ENCODE assay signal across 8 cellular contexts in the genomic region with DNA sequence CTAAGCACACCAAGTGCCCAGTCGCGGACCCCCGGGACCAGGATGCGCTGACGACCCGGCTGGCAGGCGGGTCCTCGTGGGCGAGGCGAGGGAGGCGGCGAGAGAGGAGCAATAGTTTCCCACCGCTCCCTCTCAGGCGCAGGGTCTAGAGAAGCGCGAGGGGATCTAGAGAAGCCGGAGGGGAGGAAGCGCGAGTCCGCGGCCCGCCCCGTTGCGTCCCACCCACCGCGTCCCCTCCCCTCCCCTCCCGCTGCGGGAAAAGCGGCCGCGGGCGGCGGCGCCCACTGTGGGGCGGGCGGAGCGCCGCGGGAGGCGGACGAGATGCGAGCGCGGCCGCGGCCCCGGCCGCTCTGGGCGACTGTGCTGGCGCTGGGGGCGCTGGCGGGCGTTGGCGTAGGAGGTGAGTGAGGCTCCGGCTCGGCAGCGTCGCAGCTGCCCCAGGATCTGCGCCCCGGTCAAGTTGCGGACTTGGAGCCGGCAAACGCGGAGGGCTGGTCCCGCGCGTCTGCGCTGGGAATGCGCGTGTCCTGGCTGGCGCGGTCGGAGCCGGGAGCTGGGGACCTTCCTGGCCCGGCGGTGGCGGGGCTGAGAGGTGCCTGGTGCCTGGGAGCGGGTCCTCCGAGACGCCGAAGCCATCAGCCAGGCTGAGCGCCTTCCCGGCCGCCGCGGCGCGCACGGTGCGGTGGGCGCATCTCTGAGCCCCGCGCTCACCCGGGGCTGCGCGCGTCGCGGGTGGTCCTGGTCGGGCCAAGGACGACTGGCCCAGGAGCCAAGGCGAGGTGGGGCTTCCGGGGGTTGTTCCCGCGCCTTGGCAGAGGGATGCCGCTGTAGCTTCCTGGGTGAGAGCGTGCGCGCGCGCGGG. TPM values are rescaled to one million over a fixed set of nuclear protein-coding genes. Genes with fewer than 3 reads are reported as not detected.
A peak's percentile ranks its signal among the peaks of the same experiment; 100 is the strongest.
DNase-seq lines count a peak whose midpoint lies in the region; ATAC-seq and TF ChIP-seq lines count a peak whose summit lies in the region.

A gene (plus strand): TSS at position 287 of the 862 bp plus-strand sequence. CDS start 35 bp downstream, at position 322.

- H3K27ac Mint-ChIP-seq in activated naive CD8-positive, alpha-beta T cell treated with anti-CD3 and anti-CD28 coated beads, Interleukin-2, amount 50 U/mL, for 24 hours: no peak within 1 kb of the TSS

- no peak; the same call in 1 of the 2 replicates for TF ChIP-seq CTCF in KMS-11 (conservative IDR thresholded peaks at IDR 0.05; ENCODE audit: low read depth, low read length)
- TF ChIP-seq CTCF in right atrium auricular region (IDR thresholded peaks at IDR 0.05): peak; percentile 34 to 63

- peak; percentile 80 for ATAC-seq in GM21576 (IDR thresholded peaks at IDR 0.05; ENCODE audit: unreplicated experiment)
- peak; percentile 91 for ATAC-seq in activated naive CD8-positive, alpha-beta T cell treated with anti-CD3 and anti-CD28 coated beads, Interleukin-2, amount 50 U/mL, for 24 hours
- peak; percentile 93 for ATAC-seq in aorta (ENCODE audit: low FRiP score)

- no peak within 1 kb of the TSS for H3K27ac ChIP-seq in KMS-11
- H3K27ac ChIP-seq in right atrium auricular region: peak within 1 kb of the TSS; percentile 73 to 75
- peak within 1 kb of the TSS; percentile 95 for H3K27ac ChIP-seq in rectal smooth muscle tissue (ENCODE audit: low read depth, low read length)
- peak within 1 kb of the TSS; percentile 59 to 96 for H3K27ac ChIP-seq in aorta (ENCODE audit: low read depth in 1 of 2, low read length in 2 of 2)

- H3K36me3 ChIP-seq in KMS-11 (ENCODE audit: insufficient read depth): no peaks in the 10 kb centered on the region
- no peaks in the 10 kb centered on the region for H3K36me3 ChIP-seq in right atrium auricular region
- no peaks in the 10 kb centered on the region for H3K36me3 ChIP-seq in rectal smooth muscle tissue (ENCODE audit: control insufficient read depth, insufficient read depth, low read length)
- H3K36me3 ChIP-seq in aorta (ENCODE audit: control insufficient read depth in 1 of 2, insufficient read depth in 2 of 2, low read length in 1 of 2): no peaks in the 10 kb centered on the region

- H3K36me3 Mint-ChIP-seq in activated naive CD8-positive, alpha-beta T cell treated with anti-CD3 and anti-CD28 coated beads, Interleukin-2, amount 50 U/mL, for 24 hours (ENCODE audit: low read depth): no peaks in the 10 kb centered on the region

- no peaks in the 10 kb centered on the region for H3K79me2 ChIP-seq in KMS-11 (ENCODE audit: insufficient read depth, low read depth)

- peak within 1 kb of the TSS; percentile 74 for H2AFZ ChIP-seq in KMS-11 (ENCODE audit: low read depth)

- H3K9me3 ChIP-seq in right atrium auricular region (no peaks in the 10 kb centered on the region), aorta (ENCODE audit: control insufficient read depth, low read length) (no peaks in the 10 kb centered on the region)

- H3K4me2 ChIP-seq in KMS-11: peak within 1 kb of the TSS; percentile 69

- H3K4me3 ChIP-seq in KMS-11 (IDR thresholded peaks at IDR 0.05; ENCODE audit: insufficient read depth, low read depth, low read length) (no peak within 1 kb of the TSS), right atrium auricular region (peak within 1 kb of the TSS; percentile 58 to 76), rectal smooth muscle tissue (ENCODE audit: low read length) (peak within 1 kb of the TSS; percentile 88), aorta (ENCODE audit: low read length in 2 of 2) (peak within 1 kb of the TSS; percentile 83 to 94)

- no peak within 1 kb of the TSS for H3K9ac ChIP-seq in KMS-11
- peak within 1 kb of the TSS; percentile 62 for H3K9ac ChIP-seq in rectal smooth muscle tissue (ENCODE audit: low read length)

- H3K4me1 ChIP-seq in KMS-11 (ENCODE audit: low read depth, poor library complexity, severe bottlenecking) (peaks cover 5% of the 10 kb centered on the region), right atrium auricular region (peaks cover 0 to 25% of the 10 kb centered on the region in 2 donors), rectal smooth muscle tissue (ENCODE audit: control insufficient read depth, insufficient read depth, low read length) (peaks cover 10% of the 10 kb centered on the region), aorta (ENCODE audit: control insufficient read depth in 1 of 2, insufficient read depth in 2 of 2, low read length in 2 of 2) (peaks cover 4 to 8% of the 10 kb centered on the region in 2 donors)

- peak; percentile 89 for DNase-seq in DMS53 (lab: John Stamatoyannopoulos, UW)
- DNase-seq in SW480 (ENCODE audit: low spot score): peak; percentile 58
- DNase-seq in activated naive CD8-positive, alpha-beta T cell treated with anti-CD3 and anti-CD28 coated beads, Interleukin-2, amount 50 U/mL, for 24 hours: peak; percentile 68
- DNase-seq in right atrium auricular region (ENCODE audit: low spot score): peak; percentile 70
- peak; percentile 86 to 96 for DNase-seq in aorta

- intact Hi-C loops in aorta (cut with DNase I): loop anchor here in 1 of 2 donors (5.0 kb wide), 2 partner anchors 39 to 64 kb away; no protein-coding TSS in a partner anchor

- 0% methylated on average over 57 to 112 of the region's 112 CpGs for WGBS in aorta, 2 donors

- H3K4me3 Mint-ChIP-seq in activated naive CD8-positive, alpha-beta T cell treated with anti-CD3 and anti-CD28 coated beads, Interleukin-2, amount 50 U/mL, for 24 hours: peak within 1 kb of the TSS; percentile 78

- no peaks in the 10 kb centered on the region for H4K20me1 ChIP-seq in KMS-11 (ENCODE audit: insufficient read depth)

- peaks cover 3% of the 10 kb centered on the region; the same call in 1 of the 2 replicates for H3K27me3 ChIP-seq in KMS-11 (ENCODE audit: insufficient read depth, low read depth)
- no peaks in the 10 kb centered on the region for H3K27me3 ChIP-seq in right atrium auricular region
- H3K27me3 ChIP-seq in rectal smooth muscle tissue (ENCODE audit: control insufficient read depth, insufficient read depth, low read length): no peaks in the 10 kb centered on the region
- no peaks in the 10 kb centered on the region for H3K27me3 ChIP-seq in aorta (ENCODE audit: control insufficient read depth in 1 of 2, insufficient read depth in 2 of 2, low read length in 1 of 2)

- no peaks in the 10 kb centered on the region for H3K9me3 Mint-ChIP-seq in activated naive CD8-positive, alpha-beta T cell treated with anti-CD3 and anti-CD28 coated beads, Interleukin-2, amount 50 U/mL, for 24 hours

- peaks cover 50% of the 10 kb centered on the region for H3K27me3 Mint-ChIP-seq in activated naive CD8-positive, alpha-beta T cell treated with anti-CD3 and anti-CD28 coated beads, Interleukin-2, amount 50 U/mL, for 24 hours

- H3K4me1 Mint-ChIP-seq in activated naive CD8-positive, alpha-beta T cell treated with anti-CD3 and anti-CD28 coated beads, Interleukin-2, amount 50 U/mL, for 24 hours: peaks cover 9% of the 10 kb centered on the region

RNA-seq across cellular contexts. Expression of the gene that starts here (rescaled TPM):
- total RNA-seq in right atrium auricular region (10 to 100 TPM in 1 of 2 donors, 1 to 10 TPM in 1; 3.0 to 13.6 TPM), aorta (100 to 1,000 TPM in 1 of 2 donors, 10 to 100 TPM in 1; 79.5 to 210 TPM)
- 10 to 100 TPM; 14.4 to 21.2 TPM for polyA plus RNA-seq in aorta

Comparison
In these comparisons a context has a peak if more than half of its experiments do, and no peak if none do; other contexts are left out.
1. RNA of the gene that starts here (total RNA-seq): 79.5 to 210 TPM in aorta; 3.0 to 13.6 TPM in right atrium auricular region; every median in the first group is over 4 times any median in the second.
2. Peak in every context shown above with its lines, with median percentiles within 50 percentile points of each other: DNase-seq and ATAC-seq.